ENCODE assay signal across 1 cellular context in genomic region chr16:30698139-30698815, GRCh38.
TF ChIP-seq lines count a peak whose summit lies in the region.

No MANE protein-coding gene starts in this region.

TF ChIP-seq in K562, 482 proteins besides CTCF, POLR2A, EP300 and RAD21 (continued from another document and continues in another):
- TF ChIP-seq PRDM10 (IDR thresholded peaks at IDR 0.05; ENCODE audit: partially characterized antibody) (peak; percentile 59), MEF2A (IDR thresholded peaks at IDR 0.05; ENCODE audit: control insufficient read depth, low read depth, low read length) (no peak), ZNF589 (CRISPR knock-in tag; IDR thresholded peaks at IDR 0.05; ENCODE audit: low read depth) (peak; percentile 53; the same call in 1 of the 2 replicates), SIN3A (IDR thresholded peaks at IDR 0.05; ENCODE audit: borderline replicate concordance in 2 of 2, control insufficient read depth in 1 of 2, low read depth in 2 of 2, low read length in 2 of 2) (peak in 1 of 2 experiments; percentile 60; a peak in 1 of 4 replicates), TEAD4 (IDR thresholded peaks at IDR 0.05; ENCODE audit: low read length) (peak; percentile 69; the same call in 1 of the 2 replicates), TEAD4 (CRISPR knock-in tag; IDR thresholded peaks at IDR 0.05; ENCODE audit: borderline replicate concordance) (no peak), ARID1B (IDR thresholded peaks at IDR 0.05) (peak; percentile 68; the same call in 1 of the 2 replicates), NFIC (IDR thresholded peaks at IDR 0.05) (peak; percentile 68), ERF (CRISPR knock-in tag; IDR thresholded peaks at IDR 0.05) (peak; percentile 77; the same call in 1 of the 2 replicates), ZNF398 (CRISPR knock-in tag; IDR thresholded peaks at IDR 0.05) (no peak), CLOCK (CRISPR knock-in tag; IDR thresholded peaks at IDR 0.05; ENCODE audit: borderline replicate concordance) (no peak), NBN (IDR thresholded peaks at IDR 0.05; ENCODE audit: low read depth) (0 out of 2 replicates have a peak, but pooled peaks have one; percentile 39), KLF13 (tag; IDR thresholded peaks at IDR 0.05; ENCODE audit: borderline replicate concordance, low read depth) (peak; percentile 82), KLF16 (IDR thresholded peaks at IDR 0.05) (no peak), ATF2 (CRISPR knock-in tag; IDR thresholded peaks at IDR 0.05) (no peak), KLF6 (CRISPR knock-in tag; IDR thresholded peaks at IDR 0.05; ENCODE audit: borderline replicate concordance) (peak; percentile 90; the same call in 1 of the 2 replicates), FUS (optimal IDR thresholded peaks at IDR 0.05; ENCODE audit: low read depth, low read length) (peak; percentile 74), SIX5 (IDR thresholded peaks at IDR 0.05; ENCODE audit: borderline replicate concordance in 1 of 2, insufficient read depth in 1 of 2, low read depth in 1 of 2, low read length in 2 of 2) (no peak), MAFK (IDR thresholded peaks at IDR 0.05; ENCODE audit: low read length) (no peak), PHB (CRISPR knock-in tag; IDR thresholded peaks at IDR 0.05) (peak; percentile 86; the same call in 1 of the 2 replicates), CHCHD3 (CRISPR knock-in tag; IDR thresholded peaks at IDR 0.05) (no peak), ARHGAP35 (IDR thresholded peaks at IDR 0.05; ENCODE audit: partially characterized antibody) (peak; percentile 96), MCM2 (IDR thresholded peaks at IDR 0.05; ENCODE audit: low read depth) (no peak), MXI1 (IDR thresholded peaks at IDR 0.05; ENCODE audit: low read depth, low read length) (peak; percentile 71; the same call in 1 of the 2 replicates), NFE2L1 (tag; IDR thresholded peaks at IDR 0.05; ENCODE audit: borderline replicate concordance, low read depth) (no peak), CBX5 (IDR thresholded peaks at IDR 0.05; ENCODE audit: borderline replicate concordance, low read depth) (0 out of 2 replicates have a peak, but pooled peaks have one; percentile 52), HNRNPLL (IDR thresholded peaks at IDR 0.05; ENCODE audit: low read depth, low read length, poor library complexity, severe bottlenecking) (peak; percentile 12), ZNF316 (IDR thresholded peaks at IDR 0.05) (peak; percentile 13; the same call in 1 of the 2 replicates), TARDBP (IDR thresholded peaks at IDR 0.05) (peak; percentile 23; the same call in 1 of the 2 replicates)
- TF ChIP-seq, protein P1, sequence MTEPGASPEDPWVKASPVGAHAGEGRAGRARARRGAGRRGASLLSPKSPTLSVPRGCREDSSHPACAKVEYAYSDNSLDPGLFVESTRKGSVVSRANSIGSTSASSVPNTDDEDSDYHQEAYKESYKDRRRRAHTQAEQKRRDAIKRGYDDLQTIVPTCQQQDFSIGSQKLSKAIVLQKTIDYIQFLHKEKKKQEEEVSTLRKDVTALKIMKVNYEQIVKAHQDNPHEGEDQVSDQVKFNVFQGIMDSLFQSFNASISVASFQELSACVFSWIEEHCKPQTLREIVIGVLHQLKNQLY (CRISPR knock-in tag; conservative IDR thresholded peaks at IDR 0.05): no peak
- TF ChIP-seq, protein P2, sequence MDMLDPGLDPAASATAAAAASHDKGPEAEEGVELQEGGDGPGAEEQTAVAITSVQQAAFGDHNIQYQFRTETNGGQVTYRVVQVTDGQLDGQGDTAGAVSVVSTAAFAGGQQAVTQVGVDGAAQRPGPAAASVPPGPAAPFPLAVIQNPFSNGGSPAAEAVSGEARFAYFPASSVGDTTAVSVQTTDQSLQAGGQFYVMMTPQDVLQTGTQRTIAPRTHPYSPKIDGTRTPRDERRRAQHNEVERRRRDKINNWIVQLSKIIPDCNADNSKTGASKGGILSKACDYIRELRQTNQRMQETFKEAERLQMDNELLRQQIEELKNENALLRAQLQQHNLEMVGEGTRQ (CRISPR knock-in tag; IDR thresholded peaks at IDR 0.05): no peak
- TF ChIP-seq, protein P3, sequence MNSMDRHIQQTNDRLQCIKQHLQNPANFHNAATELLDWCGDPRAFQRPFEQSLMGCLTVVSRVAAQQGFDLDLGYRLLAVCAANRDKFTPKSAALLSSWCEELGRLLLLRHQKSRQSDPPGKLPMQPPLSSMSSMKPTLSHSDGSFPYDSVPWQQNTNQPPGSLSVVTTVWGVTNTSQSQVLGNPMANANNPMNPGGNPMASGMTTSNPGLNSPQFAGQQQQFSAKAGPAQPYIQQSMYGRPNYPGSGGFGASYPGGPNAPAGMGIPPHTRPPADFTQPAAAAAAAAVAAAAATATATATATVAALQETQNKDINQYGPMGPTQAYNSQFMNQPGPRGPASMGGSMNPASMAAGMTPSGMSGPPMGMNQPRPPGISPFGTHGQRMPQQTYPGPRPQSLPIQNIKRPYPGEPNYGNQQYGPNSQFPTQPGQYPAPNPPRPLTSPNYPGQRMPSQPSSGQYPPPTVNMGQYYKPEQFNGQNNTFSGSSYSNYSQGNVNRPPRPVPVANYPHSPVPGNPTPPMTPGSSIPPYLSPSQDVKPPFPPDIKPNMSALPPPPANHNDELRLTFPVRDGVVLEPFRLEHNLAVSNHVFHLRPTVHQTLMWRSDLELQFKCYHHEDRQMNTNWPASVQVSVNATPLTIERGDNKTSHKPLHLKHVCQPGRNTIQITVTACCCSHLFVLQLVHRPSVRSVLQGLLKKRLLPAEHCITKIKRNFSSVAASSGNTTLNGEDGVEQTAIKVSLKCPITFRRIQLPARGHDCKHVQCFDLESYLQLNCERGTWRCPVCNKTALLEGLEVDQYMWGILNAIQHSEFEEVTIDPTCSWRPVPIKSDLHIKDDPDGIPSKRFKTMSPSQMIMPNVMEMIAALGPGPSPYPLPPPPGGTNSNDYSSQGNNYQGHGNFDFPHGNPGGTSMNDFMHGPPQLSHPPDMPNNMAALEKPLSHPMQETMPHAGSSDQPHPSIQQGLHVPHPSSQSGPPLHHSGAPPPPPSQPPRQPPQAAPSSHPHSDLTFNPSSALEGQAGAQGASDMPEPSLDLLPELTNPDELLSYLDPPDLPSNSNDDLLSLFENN (IDR thresholded peaks at IDR 0.05; ENCODE audit: low read depth in 2 of 2, low read length in 2 of 2): peak in 1 of 2 experiments; percentile 70; a peak in 2 of 4 replicates
- TF ChIP-seq, protein P4, sequence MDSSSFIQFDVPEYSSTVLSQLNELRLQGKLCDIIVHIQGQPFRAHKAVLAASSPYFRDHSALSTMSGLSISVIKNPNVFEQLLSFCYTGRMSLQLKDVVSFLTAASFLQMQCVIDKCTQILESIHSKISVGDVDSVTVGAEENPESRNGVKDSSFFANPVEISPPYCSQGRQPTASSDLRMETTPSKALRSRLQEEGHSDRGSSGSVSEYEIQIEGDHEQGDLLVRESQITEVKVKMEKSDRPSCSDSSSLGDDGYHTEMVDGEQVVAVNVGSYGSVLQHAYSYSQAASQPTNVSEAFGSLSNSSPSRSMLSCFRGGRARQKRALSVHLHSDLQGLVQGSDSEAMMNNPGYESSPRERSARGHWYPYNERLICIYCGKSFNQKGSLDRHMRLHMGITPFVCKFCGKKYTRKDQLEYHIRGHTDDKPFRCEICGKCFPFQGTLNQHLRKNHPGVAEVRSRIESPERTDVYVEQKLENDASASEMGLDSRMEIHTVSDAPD (CRISPR knock-in tag; IDR thresholded peaks at IDR 0.05): no peak
- TF ChIP-seq, protein P5, sequence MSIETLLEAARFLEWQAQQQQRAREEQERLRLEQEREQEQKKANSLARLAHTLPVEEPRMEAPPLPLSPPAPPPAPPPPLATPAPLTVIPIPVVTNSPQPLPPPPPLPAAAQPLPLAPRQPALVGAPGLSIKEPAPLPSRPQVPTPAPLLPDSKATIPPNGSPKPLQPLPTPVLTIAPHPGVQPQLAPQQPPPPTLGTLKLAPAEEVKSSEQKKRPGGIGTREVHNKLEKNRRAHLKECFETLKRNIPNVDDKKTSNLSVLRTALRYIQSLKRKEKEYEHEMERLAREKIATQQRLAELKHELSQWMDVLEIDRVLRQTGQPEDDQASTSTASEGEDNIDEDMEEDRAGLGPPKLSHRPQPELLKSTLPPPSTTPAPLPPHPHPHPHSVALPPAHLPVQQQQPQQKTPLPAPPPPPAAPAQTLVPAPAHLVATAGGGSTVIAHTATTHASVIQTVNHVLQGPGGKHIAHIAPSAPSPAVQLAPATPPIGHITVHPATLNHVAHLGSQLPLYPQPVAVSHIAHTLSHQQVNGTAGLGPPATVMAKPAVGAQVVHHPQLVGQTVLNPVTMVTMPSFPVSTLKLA (conservative IDR thresholded peaks at IDR 0.05): peak; percentile 66 to 85
- TF ChIP-seq, protein P6, sequence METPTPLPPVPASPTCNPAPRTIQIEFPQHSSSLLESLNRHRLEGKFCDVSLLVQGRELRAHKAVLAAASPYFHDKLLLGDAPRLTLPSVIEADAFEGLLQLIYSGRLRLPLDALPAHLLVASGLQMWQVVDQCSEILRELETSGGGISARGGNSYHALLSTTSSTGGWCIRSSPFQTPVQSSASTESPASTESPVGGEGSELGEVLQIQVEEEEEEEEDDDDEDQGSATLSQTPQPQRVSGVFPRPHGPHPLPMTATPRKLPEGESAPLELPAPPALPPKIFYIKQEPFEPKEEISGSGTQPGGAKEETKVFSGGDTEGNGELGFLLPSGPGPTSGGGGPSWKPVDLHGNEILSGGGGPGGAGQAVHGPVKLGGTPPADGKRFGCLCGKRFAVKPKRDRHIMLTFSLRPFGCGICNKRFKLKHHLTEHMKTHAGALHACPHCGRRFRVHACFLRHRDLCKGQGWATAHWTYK (CRISPR knock-in tag; IDR thresholded peaks at IDR 0.05): peak; percentile 77
- TF ChIP-seq, protein P7, sequence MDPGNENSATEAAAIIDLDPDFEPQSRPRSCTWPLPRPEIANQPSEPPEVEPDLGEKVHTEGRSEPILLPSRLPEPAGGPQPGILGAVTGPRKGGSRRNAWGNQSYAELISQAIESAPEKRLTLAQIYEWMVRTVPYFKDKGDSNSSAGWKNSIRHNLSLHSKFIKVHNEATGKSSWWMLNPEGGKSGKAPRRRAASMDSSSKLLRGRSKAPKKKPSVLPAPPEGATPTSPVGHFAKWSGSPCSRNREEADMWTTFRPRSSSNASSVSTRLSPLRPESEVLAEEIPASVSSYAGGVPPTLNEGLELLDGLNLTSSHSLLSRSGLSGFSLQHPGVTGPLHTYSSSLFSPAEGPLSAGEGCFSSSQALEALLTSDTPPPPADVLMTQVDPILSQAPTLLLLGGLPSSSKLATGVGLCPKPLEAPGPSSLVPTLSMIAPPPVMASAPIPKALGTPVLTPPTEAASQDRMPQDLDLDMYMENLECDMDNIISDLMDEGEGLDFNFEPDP (CRISPR knock-in tag; IDR thresholded peaks at IDR 0.05): no peak
